In genomic region chr9:106963684-106964083, GRCh38 we compare ENCODE assay signal across 22 cellular contexts.
"Had no signal": no experiment of that assay in that cellular context is flagged by ENCODE, and none has a peak within 500 bp of the region (broad histone marks: within the 10 kb centered on the region; RNA-seq: fewer than 3 reads in every experiment).

No MANE protein-coding gene starts in this region.

- DNase-seq: activated CD4-positive, alpha-beta T cell treated with anti-CD3 and anti-CD28 coated beads, Interleukin-2, amount 50 U/mL, for 4 hours; activated CD4-positive, CD25-positive, alpha-beta regulatory T cell treated with anti-CD3 and anti-CD28 coated beads, Interleukin-2, amount 50 U/mL, for 72 hours; activated effector memory CD4-positive, alpha-beta T cell treated with anti-CD3 and anti-CD28 coated beads, Interleukin-2, amount 50 U/mL, for 16 hours; adrenal gland; dermis blood vessel endothelial cell; effector memory CD4-positive, alpha-beta T cell; foreskin fibroblast; hypothalamus; islet precursor cell; left colon; pancreas; stimulated activated CD4-positive, alpha-beta T cell treated with anti-CD3 and anti-CD28 coated beads, Interleukin-12 subunit alpha, Interleukin-12 subunit beta, amount 100 ng/mL, for 4 hours; stimulated activated CD4-positive, alpha-beta T cell treated with anti-CD3 and anti-CD28 coated beads, Interleukin-1b, Interleukin-23, amount 100 ng/mL, for 48 hours; stimulated activated CD8-positive, alpha-beta memory T cell treated with anti-CD3 and anti-CD28 coated beads, Interleukin-4, amount 100 ng/mL, for 48 hours; T-helper 9 cell; trophoblast cell had no signal

- H3K27ac ChIP-seq: neutrophil, pancreas, vagina had no signal

- H3K27me3 Mint-ChIP-seq: activated naive CD4-positive, alpha-beta T cell treated with anti-CD3 and anti-CD28 coated beads, Interleukin-2, amount 50 U/mL, for 24 hours; natural killer cell treated with Interleukin-12 subunit alpha and Interleukin-12 subunit beta and Interleukin-15 and Interleukin-18, amount 100 ng/mL, for 72 hours had no signal

- ATAC-seq: left colon, pancreas had no signal

- H3K4me3 Mint-ChIP-seq: activated naive CD4-positive, alpha-beta T cell treated with anti-CD3 and anti-CD28 coated beads, Interleukin-2, amount 50 U/mL, for 24 hours; activated T-cell treated with anti-CD3 and anti-CD28 coated beads, Interleukin-2, amount 50 U/mL, for 72 hours; mesothelial cell of epicardium; natural killer cell treated with Interleukin-12 subunit alpha and Interleukin-12 subunit beta and Interleukin-15 and Interleukin-18, amount 100 ng/mL, for 72 hours had no signal

- H3K27ac Mint-ChIP-seq: activated naive CD4-positive, alpha-beta T cell treated with anti-CD3 and anti-CD28 coated beads, Interleukin-2, amount 50 U/mL, for 24 hours; activated T-cell treated with anti-CD3 and anti-CD28 coated beads, Interleukin-2, amount 50 U/mL, for 72 hours; mesothelial cell of epicardium had no signal

- H3K4me3 ChIP-seq: adrenal gland, pancreas, vagina had no signal

- H3K36me3 ChIP-seq: adrenal gland, neutrophil, vagina had no signal

- H3K36me3 Mint-ChIP-seq: activated naive CD4-positive, alpha-beta T cell treated with anti-CD3 and anti-CD28 coated beads, Interleukin-2, amount 50 U/mL, for 24 hours; natural killer cell treated with Interleukin-12 subunit alpha and Interleukin-12 subunit beta and Interleukin-15 and Interleukin-18, amount 100 ng/mL, for 72 hours had no signal

- H3K4me1 Mint-ChIP-seq: mesothelial cell of epicardium had no signal

- H3K9me3 ChIP-seq: adrenal gland, neutrophil, pancreas, vagina had no signal

- H3K27me3 ChIP-seq: adrenal gland, neutrophil, pancreas, vagina had no signal

- H3K4me1 ChIP-seq: pancreas, vagina had no signal
